ENCODE assay signal across 8 cellular contexts in the genomic region with DNA sequence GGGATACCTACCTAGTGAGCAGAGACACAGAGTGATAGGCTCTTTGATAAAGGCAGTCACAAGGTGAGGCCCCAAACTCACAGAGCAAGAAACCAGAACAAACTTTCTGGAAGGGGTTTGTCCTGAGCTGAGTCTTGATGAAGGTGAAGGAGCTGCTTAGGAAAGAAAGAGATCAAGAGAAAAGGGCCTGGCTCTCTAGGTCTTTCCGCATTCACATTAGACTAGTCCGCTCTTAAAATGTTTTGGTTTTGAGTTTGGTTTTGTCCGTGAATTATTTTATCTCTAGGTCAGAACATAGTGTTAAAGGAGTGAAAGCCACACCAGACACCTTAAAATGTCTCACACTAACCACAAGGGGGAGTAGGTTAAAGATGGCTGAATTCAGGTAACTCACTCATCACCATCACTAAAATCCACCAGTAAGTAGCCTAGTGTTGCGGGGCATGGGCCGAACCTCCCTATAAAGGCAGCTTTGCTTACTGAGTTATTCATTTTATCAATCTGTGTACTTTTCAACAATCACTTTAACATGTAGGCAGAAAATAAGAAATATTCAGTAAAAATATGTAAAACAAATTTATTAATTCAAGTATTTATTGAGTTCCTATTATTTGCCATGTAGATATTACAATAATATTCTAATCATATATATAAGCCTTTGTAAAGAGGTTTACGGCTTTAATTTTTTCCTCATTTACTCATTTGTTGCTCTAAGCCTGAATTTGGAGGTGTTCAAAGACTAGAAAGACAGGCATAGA.
DNase-seq lines count a peak whose midpoint lies in the region; ATAC-seq and TF ChIP-seq lines count a peak whose summit lies in the region.

No MANE protein-coding gene starts in this region.

- ATAC-seq in GM19397 (IDR thresholded peaks at IDR 0.05; ENCODE audit: unreplicated experiment) (peak; percentile 64), HG03571 (IDR thresholded peaks at IDR 0.05; ENCODE audit: unreplicated experiment) (peak; percentile 76)

- no CpG with 5 or more reads among the region's 6 CpGs for WGBS in mesendoderm (ENCODE audit: extremely low coverage, insufficient coverage, low lambda C conversion rate)

- no peak overlapping the region for H3K56ac ChIP-seq in mesendoderm (ENCODE audit: low read length)

- H3K4me2 ChIP-seq in mesendoderm (ENCODE audit: low read length) = no peak overlapping the region

- H3K27ac Mint-ChIP-seq in chondrocyte (ENCODE audit: unreplicated experiment) = peak overlapping the region; percentile 45

- H3K9me3 ChIP-seq in NT2/D1 (ENCODE audit: insufficient read depth, low read length) = no peaks in the 10 kb centered on the region; the same call in 1 of the 2 replicates

- H3K4me1 ChIP-seq in NT2/D1 (ENCODE audit: insufficient read depth, insufficient read length) (no peaks in the 10 kb centered on the region), mesendoderm (ENCODE audit: control insufficient read depth, low read depth, low read length) (no peaks in the 10 kb centered on the region)

- H3K79me2 ChIP-seq in mesendoderm (ENCODE audit: control insufficient read depth, insufficient read depth, low read length) = no peaks in the 10 kb centered on the region

- H2AK5ac ChIP-seq in mesendoderm (ENCODE audit: low read length) = no peak overlapping the region

- peak; percentile 78 for TF ChIP-seq CTCF in chondrocyte (IDR thresholded peaks at IDR 0.05)

- peaks cover 26% of the 10 kb centered on the region for H3K9me3 Mint-ChIP-seq in chondrocyte (ENCODE audit: low read depth)

- no peak overlapping the region for H3K27ac ChIP-seq in mesendoderm (ENCODE audit: low read depth, low read length)

- H3K27me3 ChIP-seq in NT2/D1 (ENCODE audit: insufficient read depth, insufficient read length) (no peaks in the 10 kb centered on the region), mesendoderm (ENCODE audit: insufficient read depth, low read length, poor library complexity) (no peaks in the 10 kb centered on the region)

- H3K79me1 ChIP-seq in mesendoderm (ENCODE audit: low read length) = no peaks in the 10 kb centered on the region

- H3K4me3 ChIP-seq in NT2/D1 (ENCODE audit: insufficient read length, low read depth) (no peak overlapping the region), mesendoderm (ENCODE audit: low read length) (no peak overlapping the region)

- H4K5ac ChIP-seq in mesendoderm (ENCODE audit: low read length) = no peak overlapping the region

- H2BK15ac ChIP-seq in mesendoderm (replicated peaks; ENCODE audit: low read depth) = no peak overlapping the region

- H2BK5ac ChIP-seq in mesendoderm (ENCODE audit: low read length) = no peak overlapping the region

- H3K9ac ChIP-seq in NT2/D1 (ENCODE audit: insufficient read length, low read depth) (no peak overlapping the region), mesendoderm (ENCODE audit: low read length) (no peak overlapping the region)

- H3K23ac ChIP-seq in mesendoderm (ENCODE audit: low read length) = no peak overlapping the region

- H2BK120ac ChIP-seq in mesendoderm (ENCODE audit: low read depth, low read length) = no peak overlapping the region

- H3K36me3 Mint-ChIP-seq in chondrocyte (ENCODE audit: low read depth) = peaks cover 8% of the 10 kb centered on the region

- H3K36me3 ChIP-seq in NT2/D1 (ENCODE audit: insufficient read depth, insufficient read length, low read length) (no peaks in the 10 kb centered on the region), mesendoderm (ENCODE audit: control insufficient read depth, insufficient read depth, low read length) (no peaks in the 10 kb centered on the region)

- no peak overlapping the region for H3K4ac ChIP-seq in mesendoderm (ENCODE audit: low read depth, low read length)

- DNase-seq in EH (ENCODE audit: low read depth) (peak; percentile 55), NT2/D1 (ENCODE audit: low read depth, low spot score) (peak; percentile 40), chondrocyte (ENCODE audit: low spot score) (no peak), mesendoderm (peak; percentile 84), retina (no peak)
- DNase-seq in effector CD8-positive, alpha-beta T cell (lab: John Stamatoyannopoulos, UW) = no peak

- no peaks in the 10 kb centered on the region for H3K27me3 Mint-ChIP-seq in chondrocyte (ENCODE audit: low read depth)

- peak overlapping the region; percentile 80 for H3K18ac ChIP-seq in mesendoderm (ENCODE audit: low read length)

- no peak overlapping the region for H3K4me3 Mint-ChIP-seq in chondrocyte (ENCODE audit: unreplicated experiment)

- no peak overlapping the region for H4K8ac ChIP-seq in mesendoderm (ENCODE audit: low read depth, low read length)

- H3K4me1 Mint-ChIP-seq in chondrocyte (ENCODE audit: low read depth) = peaks cover 22% of the 10 kb centered on the region

Comparison
In these comparisons a context has a peak if more than half of its experiments do, and no peak if none do; other contexts are left out.
1. DNase-seq: peak in EH (single experiment), NT2/D1 (single experiment) and mesendoderm (single experiment); none in chondrocyte (single experiment), effector CD8-positive, alpha-beta T cell (single experiment) and retina (single experiment).